In genomic region chr10:13348216-13349017, GRCh38 we compare ENCODE assay signal across 8 cellular contexts. TPM values are rescaled to one million over a fixed set of nuclear protein-coding genes. Genes with fewer than 3 reads are reported as not detected.
DNase-seq lines count a peak whose midpoint lies in the region; ATAC-seq and TF ChIP-seq lines count a peak whose summit lies in the region.

TSS of gene SEPHS1 (minus strand) at chr10:13348293. CDS start at chr10:13344950, 3,343 bp downstream.

- peaks cover 15% of the 10 kb centered on the region for H3K27me3 Mint-ChIP-seq in IgD-negative memory B cell

- no peak for TF ChIP-seq EP300 in gastroesophageal sphincter (IDR thresholded peaks at IDR 0.05)

- H3K36me3 ChIP-seq in gastroesophageal sphincter, result peaks cover 0 to 6% of the 10 kb centered on the region in 2 donors
- H3K36me3 ChIP-seq in neutrophil, result no peaks in the 10 kb centered on the region

- TF ChIP-seq POLR2A in gastroesophageal sphincter (IDR thresholded peaks at IDR 0.05), result no peak

- H3K9me3 ChIP-seq in gastroesophageal sphincter (no peaks in the 10 kb centered on the region), neutrophil (no peaks in the 10 kb centered on the region)

- 0 to 1% methylated on average over 14 to 16 of the region's 65 CpGs for WGBS in gastroesophageal sphincter (ENCODE audit: low coverage in 1 of 2), 2 donors

- H3K36me3 Mint-ChIP-seq in IgD-negative memory B cell, result peaks cover 3% of the 10 kb centered on the region

- peak within 1 kb of the TSS in 2 of 3 donors; percentile 91 to 94 for H3K27ac Mint-ChIP-seq in IgD-negative memory B cell

- ATAC-seq in GM21447 (IDR thresholded peaks at IDR 0.05; ENCODE audit: unreplicated experiment) (peak; percentile 46), gastroesophageal sphincter (peak; percentile 83)

- peak; percentile 93 for DNase-seq in DMS53 (lab: John Stamatoyannopoulos, UW)
- peak; percentile 65 for DNase-seq in SK-MEL-5 (ENCODE audit: low read depth, low spot score)
- DNase-seq in activated naive CD4-positive, alpha-beta T cell treated with Interleukin-2 at 50 U/mL for 16 hours, result peak; percentile 87
- peak; percentile 64 for DNase-seq in superior temporal gyrus (ENCODE audit: extremely low spot score)

- H3K4me1 Mint-ChIP-seq in IgD-negative memory B cell, result peaks cover 14 to 41% (median 25%) of the 10 kb centered on the region in 3 donors

- H3K4me1 ChIP-seq in gastroesophageal sphincter (peaks cover 0 to 49% (median 5%) of the 10 kb centered on the region in 3 donors), neutrophil (ENCODE audit: control insufficient read depth in 1 of 2, insufficient read depth in 1 of 2, low read depth in 1 of 2, low read length in 1 of 2) (peaks cover 25 to 29% of the 10 kb centered on the region in 2 experiments)

- H3K4me3 Mint-ChIP-seq in IgD-negative memory B cell, result peak within 1 kb of the TSS; percentile 91 to 97 (median 96)

- in situ Hi-C loops in SK-MEL-5 (cut with HindIII; ENCODE audit: low pct_unique_long_range_greater_than_20kb, low sequenced_read_pairs), result no loop called here

- TF ChIP-seq CTCF in gastroesophageal sphincter (IDR thresholded peaks at IDR 0.05) (peak in 3 of 4 experiments; percentile 8 to 40 (median 16)), neutrophil (IDR thresholded peaks at IDR 0.05) (no peak)

- no peaks in the 10 kb centered on the region for H3K9me3 Mint-ChIP-seq in IgD-negative memory B cell

- peak within 1 kb of the TSS; percentile 79 to 86 for H3K4me3 ChIP-seq in gastroesophageal sphincter
- peak within 1 kb of the TSS; percentile 63 to 71 for H3K4me3 ChIP-seq in neutrophil (ENCODE audit: low read depth in 1 of 2, low read length in 1 of 2)

- H3K27ac ChIP-seq in gastroesophageal sphincter (peak within 1 kb of the TSS; percentile 93 to 99 (median 96)), neutrophil (peak within 1 kb of the TSS; percentile 57)

- H3K27me3 ChIP-seq in gastroesophageal sphincter (peaks cover 6% of the 10 kb centered on the region), neutrophil (peaks cover 44% of the 10 kb centered on the region)

RNA-seq across cellular contexts. Expression of gene SEPHS1, which starts in this region (rescaled TPM):
- 7.9 TPM for polyA plus RNA-seq in IgD-negative memory B cell
- 24.6 and 34.4 TPM in 2 replicates for total RNA-seq in SK-MEL-5 (2014; rRNA removed; shearing (Covaris generic))
- 31.3 and 41.8 TPM in 2 replicates for polyA plus RNA-seq in SK-MEL-5 (2015; cell fraction: cytosol; rRNA removed)
- polyA plus RNA-seq in SK-MEL-5 (2015; cell fraction: nucleus; rRNA removed), result 22.6 and 49.4 TPM in 2 replicates
- total RNA-seq in gastroesophageal sphincter, result 10 to 100 TPM; 42.4 to 57.0 (median 45.5) TPM

Comparison
In these comparisons a context has a peak if more than half of its experiments do, and no peak if none do; other contexts are left out.
1. Peak in every context shown above with its lines: DNase-seq, ATAC-seq, H3K4me3 ChIP-seq and H3K27ac ChIP-seq.